Comparison of ENCODE assay signal across 32 cellular contexts in genomic region chr7:24797270-24797669, GRCh38.
"Had no signal": no experiment of that assay in that cellular context is flagged by ENCODE, and none has a peak within 500 bp of the region (broad histone marks: within the 10 kb centered on the region; RNA-seq: fewer than 3 reads in every experiment).

No MANE protein-coding gene starts in this region.

- H3K27me3 Mint-ChIP-seq: activated CD4-positive, alpha-beta T cell treated with anti-CD3 and anti-CD28 coated beads, Interleukin-2, amount 10 ng/mL, durations not matched to agents 24 days and 14 days; activated CD8-positive, alpha-beta T cell treated with anti-CD3 and anti-CD28 coated beads for 36 hours; activated naive CD8-positive, alpha-beta T cell treated with anti-CD3 and anti-CD28 coated beads for 36 hours; activated T-helper 17 cell treated with anti-CD3 and anti-CD28 coated beads, Interleukin-2, amount 50 U/mL, for 72 hours; central memory CD8-positive, alpha-beta T cell had no signal

- H3K4me3 Mint-ChIP-seq: activated CD4-positive, alpha-beta T cell treated with anti-CD3 and anti-CD28 coated beads, Interleukin-2, amount 10 ng/mL, durations not matched to agents 24 days and 14 days; activated CD8-positive, alpha-beta T cell treated with anti-CD3 and anti-CD28 coated beads for 36 hours; activated naive CD8-positive, alpha-beta T cell treated with anti-CD3 and anti-CD28 coated beads for 36 hours; activated T-cell treated with anti-CD3 and anti-CD28 coated beads, Interleukin-2, amount 50 U/mL, for 72 hours; activated T-helper 17 cell treated with anti-CD3 and anti-CD28 coated beads, Interleukin-2, amount 50 U/mL, for 72 hours; central memory CD8-positive, alpha-beta T cell had no signal

- H3K4me3 ChIP-seq: cardiac muscle cell, Peyer's patch, SJCRH30, SK-N-MC had no signal

- H3K27ac ChIP-seq: cardiac muscle cell, Peyer's patch, RWPE1, SJCRH30, SK-N-MC had no signal

- H3K27me3 ChIP-seq: cardiac muscle cell, Peyer's patch, SJCRH30 had no signal

- H3K9me3 Mint-ChIP-seq: activated CD4-positive, alpha-beta T cell treated with anti-CD3 and anti-CD28 coated beads, Interleukin-2, amount 10 ng/mL, durations not matched to agents 24 days and 14 days; activated CD8-positive, alpha-beta T cell treated with anti-CD3 and anti-CD28 coated beads for 36 hours; activated naive CD8-positive, alpha-beta T cell treated with anti-CD3 and anti-CD28 coated beads for 36 hours; activated T-helper 17 cell treated with anti-CD3 and anti-CD28 coated beads, Interleukin-2, amount 50 U/mL, for 72 hours; central memory CD8-positive, alpha-beta T cell had no signal

- H3K9me3 ChIP-seq: Peyer's patch, SJCRH30 had no signal

- H3K4me1 ChIP-seq: Peyer's patch had no signal

- ATAC-seq: activated CD8-positive, alpha-beta T cell treated with anti-CD3 and anti-CD28 coated beads for 36 hours; activated T-cell treated with anti-CD3 and anti-CD28 coated beads, Interleukin-2, amount 50 U/mL, for 72 hours; activated T-helper 17 cell treated with anti-CD3 and anti-CD28 coated beads, Interleukin-2, amount 50 U/mL, for 72 hours; PC-3 had no signal

- H3K27ac Mint-ChIP-seq: activated CD4-positive, alpha-beta T cell treated with anti-CD3 and anti-CD28 coated beads, Interleukin-2, amount 10 ng/mL, durations not matched to agents 24 days and 14 days; activated CD8-positive, alpha-beta T cell treated with anti-CD3 and anti-CD28 coated beads for 36 hours; activated naive CD8-positive, alpha-beta T cell treated with anti-CD3 and anti-CD28 coated beads for 36 hours; activated T-cell treated with anti-CD3 and anti-CD28 coated beads, Interleukin-2, amount 50 U/mL, for 72 hours; activated T-helper 17 cell treated with anti-CD3 and anti-CD28 coated beads, Interleukin-2, amount 50 U/mL, for 72 hours had no signal

- DNase-seq: activated CD4-positive, alpha-beta T cell treated with anti-CD3 and anti-CD28 coated beads, Interleukin-2, amount 10 ng/mL, durations not matched to agents 24 days and 14 days; activated CD4-positive, alpha-beta T cell treated with anti-CD3 and anti-CD28 coated beads, Interleukin-2, amount 50 U/mL, for 4 hours; activated CD8-positive, alpha-beta T cell treated with anti-CD3 and anti-CD28 coated beads for 36 hours; activated effector memory CD4-positive, alpha-beta T cell treated with anti-CD3 and anti-CD28 coated beads, Interleukin-2, amount 50 U/mL, for 16 hours; activated naive CD4-positive, alpha-beta T cell; activated naive CD4-positive, alpha-beta T cell treated with anti-CD3 and anti-CD28 coated beads, Interleukin-2, amount 50 U/mL, for 16 hours; activated naive CD8-positive, alpha-beta T cell treated with anti-CD3 and anti-CD28 coated beads for 36 hours; activated T-cell treated with anti-CD3 and anti-CD28 coated beads, Interleukin-2, amount 50 U/mL, for 1 hour; activated T-cell treated with anti-CD3 and anti-CD28 coated beads, Interleukin-2, amount 50 U/mL, for 72 hours; amniotic stem cell; aorta; Karpas-422; KBM-7; MM.1S; MV-4-11; NCI-H1092; NCI-H1436 treated with DMSO at 0.1 percent for 48 hours; NCI-H1694 treated with DMSO at 0.1 percent for 48 hours; NCI-H2029; NCI-H345; NCI-H524 treated with DMSO at 0.1 percent for 48 hours; NK-92 treated with Interleukin-12 subunit alpha and Interleukin-12 subunit beta, amount 100 ng/mL, for 24 hours; PC-3; Peyer's patch; Right ventricle myocardium superior; SJCRH30; T1000 had no signal

- H3K36me3 ChIP-seq: cardiac muscle cell, Peyer's patch had no signal
